Comparison of ENCODE assay signal across 12 cellular contexts in the genomic region with DNA sequence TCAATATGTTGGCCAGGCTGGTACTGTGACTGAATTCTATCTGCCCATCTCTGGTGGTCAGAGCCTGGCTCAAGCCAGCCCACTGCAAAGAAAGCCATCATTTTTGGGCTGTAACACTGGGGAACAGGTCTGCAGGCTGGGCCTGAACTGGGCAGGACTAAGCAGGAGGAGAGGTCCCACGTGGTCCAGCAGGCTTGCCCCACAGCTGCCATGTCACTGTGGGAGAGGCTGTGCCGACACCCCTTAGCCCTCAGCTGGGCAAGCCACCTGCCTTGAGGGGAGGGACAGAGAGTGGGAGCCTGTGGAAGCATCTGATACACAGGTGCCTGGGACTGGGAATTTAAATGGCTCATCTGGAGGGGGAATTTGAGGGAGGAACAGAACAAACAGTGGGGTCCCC.
"Had no signal": no experiment of that assay in that cellular context is flagged by ENCODE, and none has a peak within 500 bp of the region (broad histone marks: within the 10 kb centered on the region; RNA-seq: fewer than 3 reads in every experiment).

No MANE protein-coding gene starts in this region.

- H3K4me3 Mint-ChIP-seq: activated CD4-positive, alpha-beta T cell treated with anti-CD3 and anti-CD28 coated beads, Interleukin-2, amount 10 ng/mL, durations not matched to agents 24 days and 14 days; activated CD8-positive, alpha-beta T cell treated with anti-CD3 and anti-CD28 coated beads for 36 hours; activated naive CD4-positive, alpha-beta T cell treated with anti-CD3 and anti-CD28 coated beads, Interleukin-2, amount 10 ng/mL, durations not matched to agents 7 days and 5 days; activated naive CD8-positive, alpha-beta T cell treated with anti-CD3 and anti-CD28 coated beads, Interleukin-2, amount 50 U/mL, for 24 hours; brain; natural killer cell treated with Interleukin-12 subunit alpha and Interleukin-12 subunit beta and Interleukin-15 and Interleukin-18, amount 100 ng/mL, for 72 hours; T-cell had no signal

- H3K27me3 Mint-ChIP-seq: activated CD4-positive, alpha-beta T cell treated with anti-CD3 and anti-CD28 coated beads, Interleukin-2, amount 10 ng/mL, durations not matched to agents 24 days and 14 days; activated CD8-positive, alpha-beta T cell treated with anti-CD3 and anti-CD28 coated beads for 36 hours; activated naive CD4-positive, alpha-beta T cell treated with anti-CD3 and anti-CD28 coated beads, Interleukin-2, amount 10 ng/mL, durations not matched to agents 7 days and 5 days; activated naive CD8-positive, alpha-beta T cell treated with anti-CD3 and anti-CD28 coated beads, Interleukin-2, amount 50 U/mL, for 24 hours; brain; natural killer cell treated with Interleukin-12 subunit alpha and Interleukin-12 subunit beta and Interleukin-15 and Interleukin-18, amount 100 ng/mL, for 72 hours; T-cell had no signal

- DNase-seq: activated CD4-positive, alpha-beta T cell treated with anti-CD3 and anti-CD28 coated beads, Interleukin-2, amount 10 ng/mL, durations not matched to agents 24 days and 14 days; activated CD8-positive, alpha-beta T cell treated with anti-CD3 and anti-CD28 coated beads for 36 hours; activated naive CD4-positive, alpha-beta T cell treated with anti-CD3 and anti-CD28 coated beads, Interleukin-2, amount 10 ng/mL, durations not matched to agents 7 days and 5 days; activated naive CD8-positive, alpha-beta T cell treated with anti-CD3 and anti-CD28 coated beads, Interleukin-2, amount 50 U/mL, for 24 hours; activated T-cell treated with anti-CD3 and anti-CD28 coated beads, Interleukin-2, amount 50 U/mL, for 1 hour; foreskin melanocyte; left ventricle myocardium inferior; stimulated activated CD4-positive, alpha-beta T cell treated with anti-CD3 and anti-CD28 coated beads, Interleukin-4, amount 100 ng/mL, for 1 hour; T-cell had no signal

- H3K4me1 Mint-ChIP-seq: activated CD4-positive, alpha-beta T cell treated with anti-CD3 and anti-CD28 coated beads, Interleukin-2, amount 10 ng/mL, durations not matched to agents 24 days and 14 days; activated naive CD4-positive, alpha-beta T cell treated with anti-CD3 and anti-CD28 coated beads, Interleukin-2, amount 10 ng/mL, durations not matched to agents 7 days and 5 days; brain had no signal

- H3K9me3 Mint-ChIP-seq: activated CD4-positive, alpha-beta T cell treated with anti-CD3 and anti-CD28 coated beads, Interleukin-2, amount 10 ng/mL, durations not matched to agents 24 days and 14 days; activated CD8-positive, alpha-beta T cell treated with anti-CD3 and anti-CD28 coated beads for 36 hours; activated naive CD4-positive, alpha-beta T cell treated with anti-CD3 and anti-CD28 coated beads, Interleukin-2, amount 10 ng/mL, durations not matched to agents 7 days and 5 days; activated naive CD8-positive, alpha-beta T cell treated with anti-CD3 and anti-CD28 coated beads, Interleukin-2, amount 50 U/mL, for 24 hours; brain; natural killer cell treated with Interleukin-12 subunit alpha and Interleukin-12 subunit beta and Interleukin-15 and Interleukin-18, amount 100 ng/mL, for 72 hours; T-cell had no signal

- ATAC-seq: activated CD8-positive, alpha-beta T cell treated with anti-CD3 and anti-CD28 coated beads for 36 hours; activated naive CD8-positive, alpha-beta T cell treated with anti-CD3 and anti-CD28 coated beads, Interleukin-2, amount 50 U/mL, for 24 hours; natural killer cell treated with Interleukin-12 subunit alpha and Interleukin-12 subunit beta and Interleukin-15 and Interleukin-18, amount 100 ng/mL, for 72 hours; sciatic nerve; T-cell had no signal

- H3K27ac Mint-ChIP-seq: activated CD4-positive, alpha-beta T cell treated with anti-CD3 and anti-CD28 coated beads, Interleukin-2, amount 10 ng/mL, durations not matched to agents 24 days and 14 days; activated CD8-positive, alpha-beta T cell treated with anti-CD3 and anti-CD28 coated beads for 36 hours; activated naive CD4-positive, alpha-beta T cell treated with anti-CD3 and anti-CD28 coated beads, Interleukin-2, amount 10 ng/mL, durations not matched to agents 7 days and 5 days; activated naive CD8-positive, alpha-beta T cell treated with anti-CD3 and anti-CD28 coated beads, Interleukin-2, amount 50 U/mL, for 24 hours; brain; T-cell had no signal
